ENCODE assay signal across 19 cellular contexts in genomic region chr1:2352341-2353214, GRCh38. TPM values are rescaled to one million over a fixed set of nuclear protein-coding genes. Genes with fewer than 3 reads are reported as not detected.
DNase-seq lines count a peak whose midpoint lies in the region; ATAC-seq, FAIRE-seq and TF ChIP-seq lines count a peak whose summit lies in the region.
"Had no signal": no experiment of that assay in that cellular context is flagged by ENCODE, and none has a peak within 500 bp of the region (broad histone marks: within the 10 kb centered on the region; RNA-seq: fewer than 3 reads in every experiment).

No MANE protein-coding gene starts in this region.

- POLR2A ChIA-PET in K562 (lab: Yijun Ruan, JAX), result interaction anchor here (0.6 to 2.1 kb wide), 4 partner anchors 9 to 86 kb away, joined by 3 to 6 read pairs (median 4); no protein-coding TSS in a partner anchor

- H3K4me2 ChIP-seq in K562 (ENCODE audit: insufficient read depth, low read length), result no peak overlapping the region

- DNase-seq in K562 (ENCODE audit: extremely low read depth in 1 of 4, low spot score in 3 of 4) (no peak), cardiac septum (ENCODE audit: low spot score) (peak; percentile 67), nephron progenitor cell (peak; percentile 1), upper lobe of right lung (peak; percentile 52), NCI-H345 (lab: John Stamatoyannopoulos, UW) (no peak)
- no peak for DNase-seq in stimulated activated CD4-positive, alpha-beta T cell treated with anti-CD3 and anti-CD28 coated beads, Interleukin-2, amount 100 ng/mL, for 24 hours
- DNase-seq: activated naive CD8-positive, alpha-beta T cell treated with anti-CD3 and anti-CD28 coated beads, Interleukin-2, amount 10 ng/mL, durations not matched to agents 7 days and 5 days; brain microvascular endothelial cell; NCI-H1417 treated with DMSO at 0.1 percent for 48 hours; NCI-H2171; substantia nigra; T-helper 9 cell had no signal

- TF ChIP-seq EP300 in K562 (IDR thresholded peaks at IDR 0.05; ENCODE audit: low read length), result no peak

- H4K20me1 ChIP-seq in K562 (replicated peaks; ENCODE audit: control insufficient read depth, insufficient read depth, low read length), result peaks cover 9% of the 10 kb centered on the region

- in situ Hi-C loops in K562 (cut with MboI), result no loop called here

- no TSS peak for BruUV-seq in K562 (replicated peaks; lab: Mats Ljungman, UMichigan)

- no peak overlapping the region for H2AFZ ChIP-seq in K562 (ENCODE audit: low read depth, low read length)

- peak overlapping the region; percentile 59 for H3K27ac Mint-ChIP-seq in nephron progenitor cell
- H3K27ac Mint-ChIP-seq: activated naive CD8-positive, alpha-beta T cell treated with anti-CD3 and anti-CD28 coated beads, Interleukin-2, amount 10 ng/mL, durations not matched to agents 7 days and 5 days; dendritic cell treated with granulocyte-macrophage colony-stimulating factor and Interleukin-4, amounts not matched to agents 40 ng/mL and 50 ng/mL, for 4 days; naive thymus-derived CD8-positive, alpha-beta T cell had no signal

- no peak overlapping the region for H3K4me3 ChIP-seq in K562
- H3K4me3 ChIP-seq in upper lobe of right lung, result no peak overlapping the region
- H3K4me3 ChIP-seq: lung had no signal

- H3K36me3 ChIP-seq in K562 (ENCODE audit: control insufficient read depth, insufficient read depth, low read length) (no peaks in the 10 kb centered on the region), upper lobe of right lung (no peaks in the 10 kb centered on the region)
- H3K36me3 ChIP-seq: brain microvascular endothelial cell had no signal

- CTCF ChIA-PET in K562 (lab: Yijun Ruan, JAX; ENCODE audit: low intra/inter-chr PET ratio), result no interaction called here

- peak; percentile 46 for FAIRE-seq in K562 (lab: Jason Lieb, UNC)
- FAIRE-seq: frontal cortex, GM12891 had no signal

- TF ChIP-seq CTCF in K562 (IDR thresholded peaks at IDR 0.05 in 2 of 3, conservative IDR thresholded peaks at IDR 0.05 in 1 of 3; ENCODE audit: insufficient read depth in 2 of 3, low read depth in 1 of 3, low read length in 3 of 3) (no peak), nephron progenitor cell (IDR thresholded peaks at IDR 0.05) (no peak), upper lobe of right lung (IDR thresholded peaks at IDR 0.05) (no peak)

- no peaks in the 10 kb centered on the region for H3K9me1 ChIP-seq in K562 (ENCODE audit: control insufficient read depth, insufficient read depth, low read length)

- H3K79me2 ChIP-seq in K562 (ENCODE audit: control insufficient read depth, insufficient read depth, low read length), result no peaks in the 10 kb centered on the region

- no peak overlapping the region for H3K9ac ChIP-seq in K562 (ENCODE audit: insufficient read depth in 1 of 2, low read depth in 2 of 2, low read length in 2 of 2)

- H3K36me3 Mint-ChIP-seq in nephron progenitor cell (ENCODE audit: low read depth), result no peaks in the 10 kb centered on the region
- H3K36me3 Mint-ChIP-seq: activated naive CD8-positive, alpha-beta T cell treated with anti-CD3 and anti-CD28 coated beads, Interleukin-2, amount 10 ng/mL, durations not matched to agents 7 days and 5 days; naive thymus-derived CD8-positive, alpha-beta T cell had no signal

- intact Hi-C loops in K562 (cut with micrococcal nuclease), result no loop called here
- intact Hi-C loops in cardiac septum (cut with DNase I), result no loop called here
- intact Hi-C loops in upper lobe of right lung (cut with DNase I), result no loop called here

- H3K4me1 ChIP-seq in K562 (replicated peaks in 1 of 2; ENCODE audit: control insufficient read depth in 2 of 2, insufficient read depth in 2 of 2, low read length in 2 of 2), result peaks cover 0 to 42% of the 10 kb centered on the region in 2 experiments; a peak in 1 of 5 replicates
- no peaks in the 10 kb centered on the region for H3K4me1 ChIP-seq in upper lobe of right lung

- TF ChIP-seq POLR2A in K562 (conservative IDR thresholded peaks at IDR 0.05), result no peak

- no peak overlapping the region for H3K4me3 Mint-ChIP-seq in nephron progenitor cell
- H3K4me3 Mint-ChIP-seq: activated naive CD8-positive, alpha-beta T cell treated with anti-CD3 and anti-CD28 coated beads, Interleukin-2, amount 10 ng/mL, durations not matched to agents 7 days and 5 days; dendritic cell treated with granulocyte-macrophage colony-stimulating factor and Interleukin-4, amounts not matched to agents 40 ng/mL and 50 ng/mL, for 4 days; naive thymus-derived CD8-positive, alpha-beta T cell had no signal

- peaks cover 83 to 95% of the 10 kb centered on the region in 2 experiments for H3K27me3 ChIP-seq in K562 (ENCODE audit: control insufficient read depth in 2 of 2, insufficient read depth in 2 of 2, low read length in 2 of 2)
- H3K27me3 ChIP-seq in upper lobe of right lung, result no peaks in the 10 kb centered on the region
- H3K27me3 ChIP-seq: brain microvascular endothelial cell had no signal

- ATAC-seq in K562 (peak; percentile 30), upper lobe of right lung (no peak), GM19023 (IDR thresholded peaks at IDR 0.05; ENCODE audit: unreplicated experiment) (no peak)
- ATAC-seq: naive thymus-derived CD8-positive, alpha-beta T cell had no signal

- 2% methylated on average over 24 of the region's 24 CpGs for WGBS in K562 (ENCODE audit: insufficient coverage, low coverage, missing lambda C conversion rate)

- peaks cover 6% of the 10 kb centered on the region for H3K27me3 Mint-ChIP-seq in nephron progenitor cell (ENCODE audit: low read depth, poor library complexity)
- H3K27me3 Mint-ChIP-seq: activated naive CD8-positive, alpha-beta T cell treated with anti-CD3 and anti-CD28 coated beads, Interleukin-2, amount 10 ng/mL, durations not matched to agents 7 days and 5 days; naive thymus-derived CD8-positive, alpha-beta T cell had no signal

- TF ChIP-seq RAD21 in K562 (CRISPR knock-in tag; conservative IDR thresholded peaks at IDR 0.05 in 1 of 2, IDR thresholded peaks at IDR 0.05 in 1 of 2), result no peak

- H3K27ac ChIP-seq in K562 (ENCODE audit: extremely low read depth, low read depth, low read length) (no peak overlapping the region), upper lobe of right lung (no peak overlapping the region)
- H3K27ac ChIP-seq: brain microvascular endothelial cell, epithelial cell of prostate had no signal

- H3K9me3 Mint-ChIP-seq in nephron progenitor cell, result no peaks in the 10 kb centered on the region
- H3K9me3 Mint-ChIP-seq: activated naive CD8-positive, alpha-beta T cell treated with anti-CD3 and anti-CD28 coated beads, Interleukin-2, amount 10 ng/mL, durations not matched to agents 7 days and 5 days; dendritic cell treated with granulocyte-macrophage colony-stimulating factor and Interleukin-4, amounts not matched to agents 40 ng/mL and 50 ng/mL, for 4 days; naive thymus-derived CD8-positive, alpha-beta T cell had no signal

- H3K9me3 ChIP-seq in K562 (replicated peaks; ENCODE audit: control insufficient read depth, insufficient read depth, low read depth, low read length) (no peaks in the 10 kb centered on the region), upper lobe of right lung (no peaks in the 10 kb centered on the region)

- H3K4me1 Mint-ChIP-seq in nephron progenitor cell, result peaks cover 54% of the 10 kb centered on the region
- H3K4me1 Mint-ChIP-seq: activated naive CD8-positive, alpha-beta T cell treated with anti-CD3 and anti-CD28 coated beads, Interleukin-2, amount 10 ng/mL, durations not matched to agents 7 days and 5 days had no signal

RNA-seq across cellular contexts. Expression of gene MORN1, which starts 38.8 kb away (rescaled TPM):
- total RNA-seq in K562 (2011; cell fraction: chromatin; rRNA removed; ENCODE audit: low replicate concordance), result 24.9 and 49.4 TPM in 2 replicates
- 26.6 and 36.7 TPM in 2 replicates for total RNA-seq in K562 (2011; cell fraction: nucleolus; rRNA removed)
- 26.9 and 29.6 TPM in 2 replicates for total RNA-seq in K562 (2011; cell fraction: nucleoplasm; rRNA removed)
- total RNA-seq in K562 (2014; rRNA removed) (6.1 and 9.3 TPM in 2 replicates), K562 (2014; rRNA removed; fragmentation: Illumina TruSeq; extraction: Trizol) (2.3 and 2.9 TPM in 2 replicates), K562 (2015; rRNA removed; fragmentation: Illumina TruSeq; extraction: Trizol) (4.7 and 5.5 TPM in 2 replicates), K562 (2021) (5.1 and 7.6 TPM in 2 replicates), cardiac septum (3.6 TPM), upper lobe of right lung (9.0 TPM)
- polyA plus RNA-seq in K562 (2011; rRNA removed) (3.9 and 4.4 TPM in 2 replicates), K562 (2014; fragmentation: Illumina TruSeq; extraction: Trizol) (1.8 and 2.7 TPM in 2 replicates), K562 (2014; fragmentation: Nextera tagmentation; extraction: Ambion mirVana) (under 1 TPM; 0.24 to 0.35 TPM), K562 (2014; rRNA removed) (4.2 and 5.8 TPM in 2 replicates)
- 4.3 and 4.7 TPM in 2 replicates for polyA plus RNA-seq in K562 (2011; cell fraction: cytosol; rRNA removed)
- 10.6 and 16.9 TPM in 2 replicates for polyA plus RNA-seq in K562 (2011; cell fraction: nucleus; rRNA removed)
- 3.6 and 6.3 TPM in 2 replicates for polyA plus RNA-seq in K562 (2012)
- polyA minus RNA-seq in K562 (2011; rRNA and poly(A)+ RNA removed), result 5.5 and 9.6 TPM in 2 replicates
- 4.8 and 5.6 TPM in 2 replicates for polyA minus RNA-seq in K562 (2011; cell fraction: cytosol; rRNA and poly(A)+ RNA removed)
- polyA minus RNA-seq in K562 (2011; cell fraction: nucleus; rRNA and poly(A)+ RNA removed), result 11.7 and 12.0 TPM in 2 replicates

RNA-seq across cellular contexts. Expression of gene RER1, which starts 39.1 kb away (rescaled TPM):
- 270 and 338 TPM in 2 replicates for total RNA-seq in K562 (2011; cell fraction: chromatin; rRNA removed; ENCODE audit: low replicate concordance)
- 175 and 181 TPM in 2 replicates for total RNA-seq in K562 (2011; cell fraction: nucleolus; rRNA removed)
- total RNA-seq in K562 (2011; cell fraction: nucleoplasm; rRNA removed), result 289 and 345 TPM in 2 replicates
- 63.1 and 109 TPM in 2 replicates for total RNA-seq in K562 (2014; rRNA removed)
- total RNA-seq in K562 (2014; rRNA removed; fragmentation: Illumina TruSeq; extraction: Trizol), result 183 and 211 TPM in 2 replicates
- 146 and 153 TPM in 2 replicates for total RNA-seq in K562 (2015; rRNA removed; fragmentation: Illumina TruSeq; extraction: Trizol)
- 219 and 235 TPM in 2 replicates for total RNA-seq in K562 (2021)
- 316 and 354 TPM in 2 replicates for polyA plus RNA-seq in K562 (2011; rRNA removed)
- 218 and 437 TPM in 2 replicates for polyA plus RNA-seq in K562 (2011; cell fraction: cytosol; rRNA removed)
- polyA plus RNA-seq in K562 (2011; cell fraction: nucleus; rRNA removed), result 267 and 372 TPM in 2 replicates
- 133 and 293 TPM in 2 replicates for polyA plus RNA-seq in K562 (2012)
- polyA plus RNA-seq in K562 (2014; fragmentation: Illumina TruSeq; extraction: Trizol), result 299 and 323 TPM in 2 replicates
- polyA plus RNA-seq in K562 (2014; fragmentation: Nextera tagmentation; extraction: Ambion mirVana), result 10 to 100 TPM; 19.6 to 34.5 TPM
- 216 and 249 TPM in 2 replicates for polyA plus RNA-seq in K562 (2014; rRNA removed)
- polyA minus RNA-seq in K562 (2011; rRNA and poly(A)+ RNA removed), result 304 and 371 TPM in 2 replicates
- 79.7 and 109 TPM in 2 replicates for polyA minus RNA-seq in K562 (2011; cell fraction: cytosol; rRNA and poly(A)+ RNA removed)
- polyA minus RNA-seq in K562 (2011; cell fraction: nucleus; rRNA and poly(A)+ RNA removed), result 23.0 and 33.4 TPM in 2 replicates
- 81.9 TPM for total RNA-seq in cardiac septum
- 118 TPM for total RNA-seq in upper lobe of right lung

RNA-seq across cellular contexts. Expression of gene PEX10, which starts 59.8 kb away (rescaled TPM):
- total RNA-seq in K562 (2011; cell fraction: chromatin; rRNA removed; ENCODE audit: low replicate concordance), result 13.3 and 27.8 TPM in 2 replicates
- total RNA-seq in K562 (2011; cell fraction: nucleolus; rRNA removed), result 23.4 and 30.4 TPM in 2 replicates
- 18.3 and 19.9 TPM in 2 replicates for total RNA-seq in K562 (2011; cell fraction: nucleoplasm; rRNA removed)
- 24.5 and 26.2 TPM in 2 replicates for total RNA-seq in K562 (2014; rRNA removed)
- total RNA-seq in K562 (2014; rRNA removed; fragmentation: Illumina TruSeq; extraction: Trizol), result 5.6 and 5.7 TPM in 2 replicates
- total RNA-seq in K562 (2015; rRNA removed; fragmentation: Illumina TruSeq; extraction: Trizol), result 8.4 and 9.3 TPM in 2 replicates
- total RNA-seq in K562 (2021), result 18.2 and 18.7 TPM in 2 replicates
- 8.7 and 9.4 TPM in 2 replicates for polyA plus RNA-seq in K562 (2011; rRNA removed)
- polyA plus RNA-seq in K562 (2011; cell fraction: cytosol; rRNA removed), result 9.6 and 19.3 TPM in 2 replicates
- polyA plus RNA-seq in K562 (2011; cell fraction: nucleus; rRNA removed), result 18.8 and 28.5 TPM in 2 replicates
- polyA plus RNA-seq in K562 (2012), result 9.3 and 13.4 TPM in 2 replicates
- polyA plus RNA-seq in K562 (2014; fragmentation: Illumina TruSeq; extraction: Trizol), result 6.4 and 10.6 TPM in 2 replicates
- polyA plus RNA-seq in K562 (2014; fragmentation: Nextera tagmentation; extraction: Ambion mirVana), result under 1 TPM; 0.03 to 0.11 TPM
- polyA plus RNA-seq in K562 (2014; rRNA removed), result 18.8 and 22.5 TPM in 2 replicates
- 3.5 and 3.9 TPM in 2 replicates for polyA minus RNA-seq in K562 (2011; rRNA and poly(A)+ RNA removed)
- 5.4 and 14.7 TPM in 2 replicates for polyA minus RNA-seq in K562 (2011; cell fraction: cytosol; rRNA and poly(A)+ RNA removed)
- 11.1 and 14.0 TPM in 2 replicates for polyA minus RNA-seq in K562 (2011; cell fraction: nucleus; rRNA and poly(A)+ RNA removed)
- 18.1 TPM for total RNA-seq in cardiac septum
- total RNA-seq in upper lobe of right lung, result 14.6 TPM

Comparison
In these comparisons a context has a peak if more than half of its experiments do, and no peak if none do; other contexts are left out.
1. DNase-seq: peak in cardiac septum (single experiment), nephron progenitor cell (single experiment) and upper lobe of right lung (single experiment); none in K562 (0 of 4), NCI-H345 (single experiment) and stimulated activated CD4-positive, alpha-beta T cell treated with anti-CD3 and anti-CD28 coated beads, Interleukin-2, amount 100 ng/mL, for 24 hours (0 of 2).